In genomic region chr10:56319386-56319785, GRCh38 we compare ENCODE assay signal across 11 cellular contexts. TPM values are rescaled to one million over a fixed set of nuclear protein-coding genes. Genes with fewer than 3 reads are reported as not detected.
DNase-seq lines count a peak whose midpoint lies in the region; ATAC-seq and TF ChIP-seq lines count a peak whose summit lies in the region.
"Had no signal": no experiment of that assay in that cellular context is flagged by ENCODE, and none has a peak within 500 bp of the region (broad histone marks: within the 10 kb centered on the region; RNA-seq: fewer than 3 reads in every experiment).

No MANE protein-coding gene starts in this region.

- H3K4me1 ChIP-seq in fibroblast of lung (ENCODE audit: control insufficient read depth, extremely low read depth, insufficient read depth, low read length) = no peaks in the 10 kb centered on the region
- no peaks in the 10 kb centered on the region for H3K4me1 ChIP-seq in trophoblast cell (ENCODE audit: control insufficient read depth in 1 of 2, insufficient read depth in 2 of 2, low read length in 2 of 2)
- H3K4me1 ChIP-seq: lower lobe of right lung, thyroid gland had no signal

- no peaks in the 10 kb centered on the region for H3K9me3 Mint-ChIP-seq in CD4-positive, alpha-beta T cell

- H3K4ac ChIP-seq in trophoblast cell (ENCODE audit: low read depth, low read length) = no peak overlapping the region

- H3K9me3 ChIP-seq in fibroblast of lung (ENCODE audit: control insufficient read depth, insufficient read depth, low read depth, low read length) (no peaks in the 10 kb centered on the region), trophoblast cell (ENCODE audit: insufficient read depth, low read depth, low read length) (peaks cover 3% of the 10 kb centered on the region)
- H3K9me3 ChIP-seq in CD4-positive, alpha-beta T cell (ENCODE audit: control insufficient read depth, low read length) = no peaks in the 10 kb centered on the region
- H3K9me3 ChIP-seq: lower lobe of right lung, MG63, thyroid gland had no signal

- H3K79me2 ChIP-seq in fibroblast of lung (ENCODE audit: control insufficient read depth, insufficient read depth, low read length) = no peaks in the 10 kb centered on the region
- H3K79me2 ChIP-seq in trophoblast cell (ENCODE audit: control insufficient read depth, insufficient read depth, low read length, poor library complexity) = no peaks in the 10 kb centered on the region

- no peak overlapping the region for H2BK5ac ChIP-seq in trophoblast cell (ENCODE audit: low read depth, low read length, poor library complexity)

- no peaks in the 10 kb centered on the region for H3K27me3 Mint-ChIP-seq in CD4-positive, alpha-beta T cell

- H2AFZ ChIP-seq in fibroblast of lung (ENCODE audit: low read length) (no peak overlapping the region), trophoblast cell (ENCODE audit: insufficient read depth, low read length, poor library complexity) (no peak overlapping the region)

- H2BK12ac ChIP-seq in trophoblast cell (ENCODE audit: low read length) = no peak overlapping the region

- no peak overlapping the region for H4K91ac ChIP-seq in trophoblast cell (ENCODE audit: low read depth, low read length)

- ATAC-seq in GM18867 (IDR thresholded peaks at IDR 0.05; ENCODE audit: unreplicated experiment) (peak; percentile 94), HG03469 (IDR thresholded peaks at IDR 0.05; ENCODE audit: unreplicated experiment) (peak; percentile 94)
- no peak for ATAC-seq in CD4-positive, alpha-beta T cell (ENCODE audit: poor library complexity)
- ATAC-seq: lower lobe of right lung had no signal

- POLR2A ChIA-PET in CD4-positive, alpha-beta T cell (lab: Charles Lee) = no interaction called here

- H3K9ac ChIP-seq in fibroblast of lung (ENCODE audit: insufficient read depth, low read length) (no peak overlapping the region), trophoblast cell (ENCODE audit: low read length) (no peak overlapping the region)

- H3K36me3 ChIP-seq in fibroblast of lung (ENCODE audit: control insufficient read depth, insufficient read depth, low read length) (no peaks in the 10 kb centered on the region), trophoblast cell (ENCODE audit: control insufficient read depth in 1 of 2, insufficient read depth in 2 of 2, low read length in 2 of 2) (no peaks in the 10 kb centered on the region)
- H3K36me3 ChIP-seq: lower lobe of right lung, MG63, thyroid gland had no signal

- intact Hi-C loops in cardiac septum (cut with DNase I) = no loop called here
- intact Hi-C loops in CD4-positive, alpha-beta T cell (cut with DNase I, micrococcal nuclease) = no loop called here

- no peak overlapping the region for H3K14ac ChIP-seq in trophoblast cell (ENCODE audit: low read length)

- TF ChIP-seq CTCF in fibroblast of lung (conservative IDR thresholded peaks at IDR 0.05 in 1 of 2, IDR thresholded peaks at IDR 0.05 in 1 of 2; ENCODE audit: low read depth in 1 of 2, low read length in 2 of 2) = no peak
- TF ChIP-seq CTCF in CD4-positive, alpha-beta T cell (IDR thresholded peaks at IDR 0.05) = no peak

- H3K27ac ChIP-seq in fibroblast of lung (ENCODE audit: insufficient read depth, low read length) (no peak overlapping the region), trophoblast cell (ENCODE audit: low read depth, low read length) (no peak overlapping the region)
- no peak overlapping the region for H3K27ac ChIP-seq in CD4-positive, alpha-beta T cell (ENCODE audit: low read depth, low read length)
- H3K27ac ChIP-seq: lower lobe of right lung, thyroid gland had no signal

- H2BK120ac ChIP-seq in trophoblast cell (ENCODE audit: insufficient read depth, low read length, poor library complexity) = no peak overlapping the region

- H3K27me3 ChIP-seq in fibroblast of lung (ENCODE audit: control insufficient read depth, insufficient read depth, low read length) (no peaks in the 10 kb centered on the region), trophoblast cell (ENCODE audit: insufficient read depth, low read length) (no peaks in the 10 kb centered on the region)
- H3K27me3 ChIP-seq in CD4-positive, alpha-beta T cell (ENCODE audit: control insufficient read depth, insufficient read depth, low read length) = no peaks in the 10 kb centered on the region
- H3K27me3 ChIP-seq: MG63, thyroid gland had no signal

- H3K27ac Mint-ChIP-seq in CD4-positive, alpha-beta T cell = no peak overlapping the region

- H3K36me3 Mint-ChIP-seq in CD4-positive, alpha-beta T cell (ENCODE audit: low read depth) = no peaks in the 10 kb centered on the region

- H4K20me1 ChIP-seq in fibroblast of lung (ENCODE audit: control insufficient read depth, extremely low read depth, insufficient read depth, low read length) = no peaks in the 10 kb centered on the region

- DNase-seq in H4 (ENCODE audit: low spot score) (peak; percentile 90), fibroblast of lung (ENCODE audit: low read depth in 2 of 2) (peak; percentile 0 to 56), cardiac septum (ENCODE audit: low spot score) (no peak), trophoblast cell (no peak), LoVo (ENCODE audit: low spot score) (no peak)
- DNase-seq in CD4-positive, alpha-beta T cell = no peak
- DNase-seq: lower lobe of right lung, MG63, thyroid gland had no signal

- H3K4me3 Mint-ChIP-seq in CD4-positive, alpha-beta T cell = no peak overlapping the region

- no peak overlapping the region for H2AK5ac ChIP-seq in trophoblast cell (ENCODE audit: low read length)

- H3K4me1 Mint-ChIP-seq in CD4-positive, alpha-beta T cell (ENCODE audit: low read depth) = no peaks in the 10 kb centered on the region

- H3K4me3 ChIP-seq in fibroblast of lung (replicated peaks in 1 of 4; ENCODE audit: control extremely low read depth in 1 of 4, insufficient read depth in 1 of 4, low read depth in 3 of 4, low read length in 4 of 4) (no peak overlapping the region), trophoblast cell (ENCODE audit: low read depth, low read length) (no peak overlapping the region)
- H3K4me3 ChIP-seq: lower lobe of right lung, MG63, thyroid gland had no signal

- no peaks in the 10 kb centered on the region for H3K79me1 ChIP-seq in trophoblast cell (ENCODE audit: low read length)

- no peak overlapping the region for H3K18ac ChIP-seq in trophoblast cell (ENCODE audit: low read length)

- H4K8ac ChIP-seq in trophoblast cell (ENCODE audit: low read depth, low read length) = no peak overlapping the region

- H3K4me2 ChIP-seq in fibroblast of lung (ENCODE audit: extremely low read depth, insufficient read depth, low read length) = no peak overlapping the region
- H3K4me2 ChIP-seq in trophoblast cell (ENCODE audit: low read length) = no peak overlapping the region

- no peak overlapping the region for H3K23ac ChIP-seq in trophoblast cell (ENCODE audit: low read length)

- no peak overlapping the region for H4K12ac ChIP-seq in trophoblast cell (ENCODE audit: low read depth, low read length)

- CTCF ChIA-PET in CD4-positive, alpha-beta T cell (lab: Charles Lee) = no interaction called here

RNA-seq across cellular contexts. Expression of gene ZWINT, which starts 41.7 kb away (rescaled TPM):
- total RNA-seq in H4 (2014; rRNA removed; shearing (Covaris generic)) = 133 and 156 TPM in 2 replicates
- total RNA-seq in fibroblast of lung (2.1 and 10.9 TPM in 2 replicates), cardiac septum (0.83 TPM)
- polyA plus RNA-seq in fibroblast of lung = 19.6 and 72.9 TPM in 2 replicates
- 12.9 and 58.4 TPM in 2 replicates for polyA plus RNA-seq in fibroblast of lung (2012)
- 8.9 and 30.0 TPM in 2 replicates for polyA minus RNA-seq in fibroblast of lung (ENCODE audit: low replicate concordance)
- 38.0 and 39.0 TPM in 2 replicates for polyA plus RNA-seq in trophoblast cell (2013)
- total RNA-seq in CD4-positive, alpha-beta T cell = 1 to 10 TPM; 1.1 to 1.6 TPM

Comparison
In these comparisons a context has a peak if more than half of its experiments do, and no peak if none do; other contexts are left out.
1. DNase-seq: peak in H4 (single experiment) and fibroblast of lung (2 of 2); none in cardiac septum (single experiment), trophoblast cell (0 of 2), LoVo (single experiment) and CD4-positive, alpha-beta T cell (0 of 10).
2. RNA of gene ZWINT, which starts 41.7 kb away (total RNA-seq): 133 to 156 TPM in H4; 2.1 to 10.9 TPM in fibroblast of lung, 1.1 to 1.6 TPM in CD4-positive, alpha-beta T cell and 0.83 TPM in cardiac septum (single experiment); every median in the first group is over 10 times any median in the second.